ENCODE assay signal across 9 cellular contexts in the genomic region with DNA sequence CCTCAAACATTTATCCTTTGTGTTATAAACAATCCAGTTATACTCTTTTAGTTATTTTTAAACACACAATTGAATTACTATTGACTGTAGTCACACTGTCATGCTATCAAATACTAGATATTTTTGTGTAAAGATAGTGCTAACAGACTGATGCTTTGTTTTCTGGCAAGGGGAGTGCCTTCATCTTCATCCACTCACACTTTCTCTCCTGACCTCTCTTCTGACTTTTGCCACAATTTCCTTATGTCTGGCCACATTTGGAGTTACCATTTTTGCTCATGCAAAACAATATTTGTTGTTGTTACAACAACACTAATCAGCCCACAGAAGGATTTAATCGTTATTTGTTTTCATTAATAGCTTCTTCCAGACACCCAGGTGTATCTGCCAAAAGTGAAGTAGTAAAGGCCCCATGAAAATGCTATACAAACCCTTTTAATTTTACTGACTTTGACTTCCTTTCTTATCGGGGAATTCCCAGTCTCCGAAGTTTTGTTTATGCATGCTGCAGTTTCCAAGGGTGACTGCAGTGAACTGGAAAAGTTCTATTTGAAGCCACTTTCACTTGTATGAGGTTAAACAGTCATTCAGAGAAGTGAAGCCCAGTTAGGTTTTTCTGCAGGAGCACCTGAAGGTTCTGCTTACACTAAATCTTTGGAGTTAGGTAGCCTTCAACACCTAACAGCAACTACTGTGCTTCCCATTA.
DNase-seq lines count a peak whose midpoint lies in the region; ATAC-seq and TF ChIP-seq lines count a peak whose summit lies in the region.
"Had no signal": no experiment of that assay in that cellular context is flagged by ENCODE, and none has a peak within 500 bp of the region (broad histone marks: within the 10 kb centered on the region; RNA-seq: fewer than 3 reads in every experiment).

No MANE protein-coding gene starts in this region.

- no peaks in the 10 kb centered on the region for H4K20me1 ChIP-seq in PC-3 (ENCODE audit: low read length)
- H4K20me1 ChIP-seq in neural progenitor cell (ENCODE audit: low read depth) = no peaks in the 10 kb centered on the region

- H3K27ac Mint-ChIP-seq in neural progenitor cell = no peak overlapping the region

- no peak overlapping the region for H3K4me3 ChIP-seq in PC-3 (ENCODE audit: low read length)
- H3K4me3 ChIP-seq in left lung = no peak overlapping the region
- H3K4me3 ChIP-seq in neural progenitor cell = no peak overlapping the region

- no TSS peak for BruUV-seq in PC-3 (replicated peaks; lab: Mats Ljungman, UMichigan)

- H3K36me3 ChIP-seq in PC-3 (ENCODE audit: low read depth, low read length) (no peaks in the 10 kb centered on the region), left lung (no peaks in the 10 kb centered on the region), neural progenitor cell (no peaks in the 10 kb centered on the region)

- H3K9ac ChIP-seq in PC-3 (ENCODE audit: low read length) (no peak overlapping the region), neural progenitor cell (no peak overlapping the region)

- no peak overlapping the region for H3K4me2 ChIP-seq in PC-3 (ENCODE audit: low read length)
- no peak overlapping the region for H3K4me2 ChIP-seq in neural progenitor cell

- H3K27ac ChIP-seq in PC-3 (ENCODE audit: low read length) (no peak overlapping the region), left lung (no peak overlapping the region), neural progenitor cell (no peak overlapping the region)

- H3K9me3 ChIP-seq in PC-3 (ENCODE audit: low read length) (no peaks in the 10 kb centered on the region), left lung (no peaks in the 10 kb centered on the region), neural progenitor cell (ENCODE audit: low read depth) (no peaks in the 10 kb centered on the region)

- POLR2A ChIA-PET in PC-3 (lab: Charles Lee; ENCODE audit: unreplicated experiment) = no interaction called here

- H3K36me3 Mint-ChIP-seq in neural progenitor cell = no peaks in the 10 kb centered on the region

- DNase-seq in PC-3 (no peak), left lung (no peak), neural progenitor cell (ENCODE audit: low spot score) (no peak), sciatic nerve (ENCODE audit: low spot score) (no peak)
- no peak for DNase-seq in activated naive CD4-positive, alpha-beta T cell treated with anti-CD3 and anti-CD28 coated beads, Interleukin-2, amount 50 U/mL, for 16 hours
- no peak for DNase-seq in stimulated activated CD4-positive, alpha-beta T cell treated with anti-CD3 and anti-CD28 coated beads, Interleukin-15, amount 100 ng/mL, for 24 hours
- DNase-seq: retina had no signal

- H3K4me1 Mint-ChIP-seq in neural progenitor cell = no peaks in the 10 kb centered on the region

- 0 out of 2 replicates have a peak overlapping the region, but pooled peaks have one; percentile 5 for H2AFZ ChIP-seq in PC-3 (ENCODE audit: low read length)
- no peak overlapping the region for H2AFZ ChIP-seq in neural progenitor cell (replicated peaks)

- H3K27me3 ChIP-seq in PC-3 (ENCODE audit: low read length) (no peaks in the 10 kb centered on the region), left lung (no peaks in the 10 kb centered on the region), neural progenitor cell (no peaks in the 10 kb centered on the region)

- H3K4me3 Mint-ChIP-seq in neural progenitor cell = no peak overlapping the region

- ATAC-seq in GM18505 (IDR thresholded peaks at IDR 0.05; ENCODE audit: unreplicated experiment) (peak; percentile 93), HG02588 (IDR thresholded peaks at IDR 0.05; ENCODE audit: unreplicated experiment) (peak; percentile 90), PC-3 (no peak), left lung (peak; percentile 83), sciatic nerve (no peak)

- H3K9me2 ChIP-seq in PC-3 (replicated peaks; ENCODE audit: low read length) = no peaks in the 10 kb centered on the region

- TF ChIP-seq POLR2A in GM18505 (IDR thresholded peaks at IDR 0.05; ENCODE audit: borderline replicate concordance, extremely low read depth, insufficient read depth, insufficient read length) = no peak

- intact Hi-C loops in PC-3 (cut with micrococcal nuclease) (no loop called here), left lung (cut with DNase I) (no loop called here), sciatic nerve (cut with DNase I) (no loop called here)

- H3K9me3 Mint-ChIP-seq in neural progenitor cell = peaks cover 10% of the 10 kb centered on the region

- H3K27me3 Mint-ChIP-seq in neural progenitor cell (ENCODE audit: insufficient read depth, low read depth) = peaks cover 3% of the 10 kb centered on the region

- TF ChIP-seq CTCF in PC-3 (conservative IDR thresholded peaks at IDR 0.05; ENCODE audit: low read depth, low read length) (no peak), left lung (IDR thresholded peaks at IDR 0.05) (no peak), neural progenitor cell (IDR thresholded peaks at IDR 0.05) (no peak)

- CTCF ChIA-PET in PC-3 (lab: Charles Lee) = interaction anchor here (0.6 kb wide), 1 partner anchor 48 kb away, joined by 6 read pairs; no protein-coding TSS in a partner anchor

- no peaks in the 10 kb centered on the region for H3F3A ChIP-seq in PC-3 (ENCODE audit: low read length, unreplicated experiment)
- H3F3A ChIP-seq in neural progenitor cell (ENCODE audit: low read depth) = no peaks in the 10 kb centered on the region

- H3K79me2 ChIP-seq in PC-3 (ENCODE audit: low read length) (no peaks in the 10 kb centered on the region), neural progenitor cell (ENCODE audit: low read depth) (no peaks in the 10 kb centered on the region)

- H3K4me1 ChIP-seq in PC-3 (ENCODE audit: insufficient read depth, low read length) (no peaks in the 10 kb centered on the region; the same call in 1 of the 2 replicates), left lung (peaks cover 0 to 16% of the 10 kb centered on the region in 2 donors), neural progenitor cell (no peaks in the 10 kb centered on the region)

Comparison
In these comparisons a context has a peak if more than half of its experiments do, and no peak if none do; other contexts are left out.
1. ATAC-seq: peak in GM18505 (single experiment), HG02588 (single experiment) and left lung (single experiment); none in PC-3 (single experiment) and sciatic nerve (single experiment).